ENCODE assay signal across 2 cellular contexts in the genomic region with DNA sequence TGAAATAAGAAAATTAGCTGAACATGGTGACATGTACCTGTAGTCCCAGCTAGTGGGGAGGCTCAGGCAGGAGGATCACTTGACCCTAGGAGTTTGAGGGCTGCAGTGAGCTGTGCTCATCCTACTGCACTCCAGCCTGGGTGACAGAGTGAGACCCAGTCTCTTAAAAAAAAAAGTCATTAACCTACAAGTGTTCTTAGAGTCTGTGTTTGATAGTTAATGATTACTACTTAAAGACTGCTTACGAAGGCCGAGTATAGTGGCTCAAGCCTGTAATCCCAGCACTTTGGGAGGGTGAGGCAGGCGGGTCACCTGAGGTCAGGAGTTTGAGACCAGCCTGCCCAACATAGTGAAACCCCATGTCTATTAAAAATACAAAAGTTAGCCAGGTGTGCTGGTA. TPM values are rescaled to one million over a fixed set of nuclear protein-coding genes. Genes with fewer than 3 reads are reported as not detected.
"Had no signal": no experiment of that assay in that cellular context is flagged by ENCODE, and none has a peak within 500 bp of the region (broad histone marks: within the 10 kb centered on the region; RNA-seq: fewer than 3 reads in every experiment).

No MANE protein-coding gene starts in this region.

RNA-seq across cellular contexts. Expression of a gene that starts 38.5 kb away (rescaled TPM):
- total RNA-seq: HepG2, HT-29 had no signal
- polyA plus RNA-seq: HepG2 had no signal
